ENCODE assay signal across 2 cellular contexts in the genomic region with DNA sequence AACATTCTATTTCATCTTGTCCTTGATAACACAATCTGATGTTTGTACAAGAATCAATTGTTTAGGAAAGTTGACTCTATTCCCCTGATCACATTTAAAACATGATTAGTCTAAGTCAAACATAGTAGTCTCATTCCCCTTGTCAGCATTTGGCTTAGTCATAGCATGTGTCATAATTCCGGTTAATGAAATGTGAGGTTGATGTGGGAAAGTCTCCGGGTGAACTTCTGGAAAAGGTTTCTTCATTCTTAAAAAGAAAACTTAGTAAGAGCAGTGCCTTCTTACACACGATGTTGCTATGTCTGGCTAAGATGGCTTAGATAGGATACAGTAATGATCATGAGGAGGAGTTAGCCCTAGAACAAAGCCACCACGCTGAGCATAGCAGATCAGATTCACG.
A peak's percentile ranks its signal among the peaks of the same experiment; 100 is the strongest.
TF ChIP-seq lines count a peak whose summit lies in the region.

No MANE protein-coding gene starts in this region.

TF ChIP-seq in IMR-90, 13 proteins besides CTCF, POLR2A, EP300 and RAD21 (continued from another document):
- TF ChIP-seq RCOR1 (IDR thresholded peaks at IDR 0.05; ENCODE audit: insufficient replicate concordance, low read length) (no peak), MXI1 (IDR thresholded peaks at IDR 0.05; ENCODE audit: borderline replicate concordance, low read depth, low read length) (no peak), MAFK (IDR thresholded peaks at IDR 0.05; ENCODE audit: low read depth, low read length) (peak; percentile 67; the same call in 1 of the 2 replicates), SMC3 (IDR thresholded peaks at IDR 0.05; ENCODE audit: low read depth, low read length) (peak; percentile 27; the same call in 1 of the 2 replicates), FOS (IDR thresholded peaks at IDR 0.05; ENCODE audit: low read depth, low read length) (peak; percentile 98), MAZ (IDR thresholded peaks at IDR 0.05; ENCODE audit: borderline replicate concordance, low read depth, low read length) (no peak), CEBPB (IDR thresholded peaks at IDR 0.05; ENCODE audit: low read depth, low read length) (peak; percentile 79; the same call in 1 of the 2 replicates), NFE2L2 (IDR thresholded peaks at IDR 0.05; ENCODE audit: low read depth, low read length) (peak; percentile 88)
- TF ChIP-seq, protein P1, sequence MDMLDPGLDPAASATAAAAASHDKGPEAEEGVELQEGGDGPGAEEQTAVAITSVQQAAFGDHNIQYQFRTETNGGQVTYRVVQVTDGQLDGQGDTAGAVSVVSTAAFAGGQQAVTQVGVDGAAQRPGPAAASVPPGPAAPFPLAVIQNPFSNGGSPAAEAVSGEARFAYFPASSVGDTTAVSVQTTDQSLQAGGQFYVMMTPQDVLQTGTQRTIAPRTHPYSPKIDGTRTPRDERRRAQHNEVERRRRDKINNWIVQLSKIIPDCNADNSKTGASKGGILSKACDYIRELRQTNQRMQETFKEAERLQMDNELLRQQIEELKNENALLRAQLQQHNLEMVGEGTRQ (IDR thresholded peaks at IDR 0.05; ENCODE audit: low read depth, low read length), result no peak

TF ChIP-seq in GM12891, 5 proteins besides CTCF, POLR2A, EP300 and RAD21 (continued from another document):
- TF ChIP-seq SPI1 (IDR thresholded peaks at IDR 0.05; ENCODE audit: low read depth, low read length) (no peak), PAX5 (IDR thresholded peaks at IDR 0.05; ENCODE audit: insufficient read depth, low read length, severe bottlenecking) (no peak)
